Comparison of ENCODE assay signal across 15 cellular contexts in genomic region chr6:128350416-128351254, GRCh38.
DNase-seq lines count a peak whose midpoint lies in the region; ATAC-seq and TF ChIP-seq lines count a peak whose summit lies in the region.
"Had no signal": no experiment of that assay in that cellular context is flagged by ENCODE, and none has a peak within 500 bp of the region (broad histone marks: within the 10 kb centered on the region; RNA-seq: fewer than 3 reads in every experiment).

No MANE protein-coding gene starts in this region.

- H3K36me3 ChIP-seq in brain microvascular endothelial cell (replicated peaks) (no peaks in the 10 kb centered on the region), BE2C (no peaks in the 10 kb centered on the region)
- H3K36me3 ChIP-seq: HAP-1 had no signal

- no peaks in the 10 kb centered on the region for H3K9me3 ChIP-seq in BE2C
- H3K9me3 ChIP-seq: HAP-1 had no signal

- no peak overlapping the region for H3K27ac Mint-ChIP-seq in endothelial cell (ENCODE audit: unreplicated experiment)
- H3K27ac Mint-ChIP-seq: stimulated activated effector memory CD8-positive, alpha-beta T cell treated with anti-CD3 and anti-CD28 coated beads, Interleukin-12 subunit alpha, Interleukin-12 subunit beta, amount 100 ng/mL, for 72 hours had no signal

- peak; percentile 5 for DNase-seq in AG08395 (ENCODE audit: low spot score)
- peak; percentile 71 for DNase-seq in HT1080 (ENCODE audit: low read depth)
- DNase-seq in brain microvascular endothelial cell: peak; percentile 24
- peak; percentile 69 for DNase-seq in kidney glomerular epithelial cell (lab: John Stamatoyannopoulos, UW)
- DNase-seq in NCI-H526 (lab: John Stamatoyannopoulos, UW): no peak
- no peak for DNase-seq in BE2C
- no peak for DNase-seq in endothelial cell (ENCODE audit: low spot score)
- DNase-seq: cerebellar nuclear complex; DMS79 treated with DMSO at 0.1 percent for 48 hours; retina; SHP77; stimulated activated CD4-positive, alpha-beta T cell treated with anti-CD3 and anti-CD28 coated beads, Interleukin-4, amount 100 ng/mL, for 1 hour had no signal

- TF ChIP-seq CTCF in brain microvascular endothelial cell (IDR thresholded peaks at IDR 0.05; ENCODE audit: low read depth, low read length, missing control alignments) (no peak), BE2C (IDR thresholded peaks at IDR 0.05; ENCODE audit: low read depth, low read length) (no peak), endothelial cell (IDR thresholded peaks at IDR 0.05; ENCODE audit: unreplicated experiment) (no peak)

- H3K9me3 Mint-ChIP-seq in endothelial cell (ENCODE audit: unreplicated experiment): no peaks in the 10 kb centered on the region
- H3K9me3 Mint-ChIP-seq: stimulated activated effector memory CD8-positive, alpha-beta T cell treated with anti-CD3 and anti-CD28 coated beads, Interleukin-12 subunit alpha, Interleukin-12 subunit beta, amount 100 ng/mL, for 72 hours had no signal

- H3K27me3 Mint-ChIP-seq in endothelial cell (ENCODE audit: unreplicated experiment): no peaks in the 10 kb centered on the region

- ATAC-seq in HG03045 (IDR thresholded peaks at IDR 0.05; ENCODE audit: unreplicated experiment): no peak
- ATAC-seq: stimulated activated effector memory CD8-positive, alpha-beta T cell treated with anti-CD3 and anti-CD28 coated beads, Interleukin-12 subunit alpha, Interleukin-12 subunit beta, amount 100 ng/mL, for 72 hours had no signal

- no peak overlapping the region for H3K4me3 ChIP-seq in brain microvascular endothelial cell (ENCODE audit: low read depth, low read length)
- no peak overlapping the region for H3K4me3 ChIP-seq in BE2C (ENCODE audit: low read depth, low read length)
- H3K4me3 ChIP-seq: HAP-1 had no signal

- in situ Hi-C loops in brain microvascular endothelial cell (cut with HindIII; ENCODE audit: low pct_ligation_motif_present, low sequenced_read_pairs): no loop called here

- peaks cover 9% of the 10 kb centered on the region for H3K4me1 Mint-ChIP-seq in endothelial cell (ENCODE audit: unreplicated experiment)
- H3K4me1 Mint-ChIP-seq: stimulated activated effector memory CD8-positive, alpha-beta T cell treated with anti-CD3 and anti-CD28 coated beads, Interleukin-12 subunit alpha, Interleukin-12 subunit beta, amount 100 ng/mL, for 72 hours had no signal

- peaks cover 4% of the 10 kb centered on the region for H3K4me1 ChIP-seq in BE2C

- H3K27ac ChIP-seq in brain microvascular endothelial cell: no peak overlapping the region

- no peak overlapping the region for H3K4me3 Mint-ChIP-seq in endothelial cell (ENCODE audit: unreplicated experiment)
- H3K4me3 Mint-ChIP-seq: stimulated activated effector memory CD8-positive, alpha-beta T cell treated with anti-CD3 and anti-CD28 coated beads, Interleukin-12 subunit alpha, Interleukin-12 subunit beta, amount 100 ng/mL, for 72 hours had no signal

- H3K27me3 ChIP-seq in brain microvascular endothelial cell (replicated peaks) (no peaks in the 10 kb centered on the region), BE2C (no peaks in the 10 kb centered on the region)

- no peaks in the 10 kb centered on the region for H3K36me3 Mint-ChIP-seq in endothelial cell (ENCODE audit: low read depth, unreplicated experiment)
- H3K36me3 Mint-ChIP-seq: stimulated activated effector memory CD8-positive, alpha-beta T cell treated with anti-CD3 and anti-CD28 coated beads, Interleukin-12 subunit alpha, Interleukin-12 subunit beta, amount 100 ng/mL, for 72 hours had no signal

Comparison
In these comparisons a context has a peak if more than half of its experiments do, and no peak if none do; other contexts are left out.
1. DNase-seq: peak in AG08395 (single experiment), HT1080 (single experiment), brain microvascular endothelial cell (single experiment) and kidney glomerular epithelial cell (single experiment); none in NCI-H526 (0 of 2), BE2C (single experiment) and endothelial cell (single experiment).